12 cellular contexts compared by ENCODE assay signal in the genomic region with DNA sequence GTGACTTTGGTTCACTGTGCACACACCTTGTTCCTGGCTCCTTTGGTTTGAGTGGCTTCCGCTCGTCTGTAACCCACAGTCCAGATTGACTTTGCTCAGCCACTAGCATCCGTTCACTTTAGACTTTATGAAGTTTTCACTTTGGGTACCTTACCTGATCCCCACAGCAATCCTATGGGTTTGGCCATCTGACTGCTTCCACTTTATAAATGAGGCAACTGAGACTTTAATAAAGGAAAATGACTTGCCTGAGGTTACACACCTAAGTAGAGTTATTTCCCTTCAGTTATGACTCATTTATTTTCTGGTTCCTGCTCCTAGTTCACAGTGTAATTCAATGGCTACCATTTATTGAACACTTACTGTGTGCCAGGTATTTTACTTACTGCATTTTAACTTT.
DNase-seq lines count a peak whose midpoint lies in the region; ATAC-seq and TF ChIP-seq lines count a peak whose summit lies in the region.
"Had no signal": no experiment of that assay in that cellular context is flagged by ENCODE, and none has a peak within 500 bp of the region (broad histone marks: within the 10 kb centered on the region; RNA-seq: fewer than 3 reads in every experiment).

No MANE protein-coding gene starts in this region.

- no peaks in the 10 kb centered on the region for H3K27me3 ChIP-seq in PC-9 (ENCODE audit: insufficient read depth, low read depth)
- H3K27me3 ChIP-seq in right cardiac atrium (ENCODE audit: control insufficient read depth, insufficient read depth): no peaks in the 10 kb centered on the region

- 0 out of 2 replicates have a peak, but pooled peaks cover 1% of the 10 kb centered on the region for H3K36me3 ChIP-seq in PC-9 (ENCODE audit: low read depth)

- CTCF ChIA-PET in PC-9 (lab: Charles Lee): no interaction called here
- CTCF ChIA-PET in HEK293T (lab: Yijun Ruan, JAX): no interaction called here

- WGBS in right cardiac atrium: 97% methylated on average over 3 of the region's 3 CpGs

- peaks cover 21% of the 10 kb centered on the region; the same call in 1 of the 2 replicates for H3F3A ChIP-seq in PC-9 (ENCODE audit: insufficient read depth, low read depth)

- ATAC-seq in GM19043 (IDR thresholded peaks at IDR 0.05; ENCODE audit: low read depth, unreplicated experiment): peak; percentile 56
- peak; percentile 73 for ATAC-seq in HG02870 (IDR thresholded peaks at IDR 0.05; ENCODE audit: unreplicated experiment)
- no peak for ATAC-seq in right cardiac atrium

- H3K27ac ChIP-seq in PC-9 (0 out of 2 replicates have a peak overlapping the region, but pooled peaks have one; percentile 8), right cardiac atrium (ENCODE audit: low read length) (no peak overlapping the region)
- H3K27ac ChIP-seq: coronary artery had no signal

- no peaks in the 10 kb centered on the region for H3K9me2 ChIP-seq in PC-9 (ENCODE audit: insufficient read depth)

- H3K4me1 ChIP-seq in PC-9 (replicated peaks; ENCODE audit: insufficient read depth) (peaks cover 30% of the 10 kb centered on the region), right cardiac atrium (ENCODE audit: control insufficient read depth, insufficient read depth, low read length) (no peaks in the 10 kb centered on the region)

- in situ Hi-C loops in GM13976 (cut with MboI; ENCODE audit: low sequenced_read_pairs, unreplicated experiment): no loop called here

- H3K4me3 ChIP-seq in PC-9: no peak overlapping the region
- no peak overlapping the region for H3K4me3 ChIP-seq in right cardiac atrium (ENCODE audit: low read length)
- H3K4me3 ChIP-seq: coronary artery had no signal

- intact Hi-C loops in PC-9 (cut with micrococcal nuclease; ENCODE audit: unreplicated experiment) (no loop called here), right cardiac atrium (cut with DNase I) (no loop called here)

- H4K20me1 ChIP-seq in PC-9 (ENCODE audit: insufficient read depth): no peaks in the 10 kb centered on the region

- BruUV-seq in PC-9 (replicated peaks; lab: Mats Ljungman, UMichigan): no TSS peak

- DNase-seq in GM13976 (ENCODE audit: low spot score): peak; percentile 26
- no peak for DNase-seq in PC-9
- no peak for DNase-seq in COLO829 (ENCODE audit: low spot score)
- DNase-seq in NCI-H1105 (lab: John Stamatoyannopoulos, UW): no peak
- no peak for DNase-seq in right cardiac atrium
- DNase-seq in HEK293T (ENCODE audit: extremely low spot score): no peak
- DNase-seq: NCI-H1048, NCI-H510A, posterior cingulate gyrus had no signal

- POLR2A ChIA-PET in PC-9 (lab: Charles Lee; ENCODE audit: unreplicated experiment) (no interaction called here), HEK293T (lab: Yijun Ruan, JAX) (no interaction called here)

- TF ChIP-seq CTCF in GM13976 (IDR thresholded peaks at IDR 0.05; ENCODE audit: borderline replicate concordance, control extremely low read depth, extremely low read depth, insufficient read depth, missing control alignments) (no peak), PC-9 (conservative IDR thresholded peaks at IDR 0.05) (no peak)

- H2AFZ ChIP-seq in PC-9: no peak overlapping the region

- peaks cover 2% of the 10 kb centered on the region; the same call in 1 of the 2 replicates for H3K79me2 ChIP-seq in PC-9 (ENCODE audit: low read depth)

- no peak overlapping the region for H3K4me2 ChIP-seq in PC-9

- H3K9me3 ChIP-seq in PC-9 (ENCODE audit: insufficient read depth, low read depth) (no peaks in the 10 kb centered on the region), right cardiac atrium (ENCODE audit: control insufficient read depth, low read length) (no peaks in the 10 kb centered on the region)

TF ChIP-seq in HEK293T, 16 proteins besides CTCF, POLR2A, EP300 and RAD21:
- no peak for TF ChIP-seq CTBP1 (IDR thresholded peaks at IDR 0.05; ENCODE audit: borderline replicate concordance)
- TF ChIP-seq, protein P1, sequence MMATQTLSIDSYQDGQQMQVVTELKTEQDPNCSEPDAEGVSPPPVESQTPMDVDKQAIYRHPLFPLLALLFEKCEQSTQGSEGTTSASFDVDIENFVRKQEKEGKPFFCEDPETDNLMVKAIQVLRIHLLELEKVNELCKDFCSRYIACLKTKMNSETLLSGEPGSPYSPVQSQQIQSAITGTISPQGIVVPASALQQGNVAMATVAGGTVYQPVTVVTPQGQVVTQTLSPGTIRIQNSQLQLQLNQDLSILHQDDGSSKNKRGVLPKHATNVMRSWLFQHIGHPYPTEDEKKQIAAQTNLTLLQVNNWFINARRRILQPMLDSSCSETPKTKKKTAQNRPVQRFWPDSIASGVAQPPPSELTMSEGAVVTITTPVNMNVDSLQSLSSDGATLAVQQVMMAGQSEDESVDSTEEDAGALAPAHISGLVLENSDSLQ (IDR thresholded peaks at IDR 0.05): no peak
- TF ChIP-seq SUZ12 (IDR thresholded peaks at IDR 0.05): no peak
- TF ChIP-seq BHLHE40 (IDR thresholded peaks at IDR 0.05; ENCODE audit: borderline replicate concordance): no peak
- no peak for TF ChIP-seq L3MBTL2 (conservative IDR thresholded peaks at IDR 0.05)
- TF ChIP-seq LEF1 (IDR thresholded peaks at IDR 0.05; ENCODE audit: borderline replicate concordance): no peak
- no peak for TF ChIP-seq ZNF384 (IDR thresholded peaks at IDR 0.05)
- TF ChIP-seq HDGF (IDR thresholded peaks at IDR 0.05; ENCODE audit: borderline replicate concordance): no peak

Comparison
In these comparisons a context has a peak if more than half of its experiments do, and no peak if none do; other contexts are left out.
1. ATAC-seq: peak in GM19043 (single experiment) and HG02870 (single experiment); none in right cardiac atrium (0 of 2).